ENCODE assay signal across 26 cellular contexts in the genomic region with DNA sequence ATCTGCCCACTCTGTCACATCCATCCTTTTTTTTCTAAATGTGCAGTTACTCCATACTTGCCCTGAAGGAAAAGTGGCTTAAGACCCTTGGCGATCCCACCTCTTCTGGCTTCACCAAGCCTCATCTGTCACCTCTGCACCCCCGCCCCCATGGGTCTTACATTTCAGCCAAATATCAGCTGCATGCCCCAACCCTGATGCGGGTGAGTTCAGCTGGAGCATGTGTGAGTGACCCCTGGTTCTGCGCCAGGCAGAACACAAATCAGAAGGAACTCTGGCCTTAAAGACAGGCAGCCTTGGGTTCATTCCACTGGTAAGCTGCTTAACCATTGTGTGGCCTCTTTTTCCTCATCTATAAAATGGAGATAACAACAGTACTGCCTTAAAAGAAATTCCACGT.
A peak's percentile ranks its signal among the peaks of the same experiment; 100 is the strongest.
DNase-seq lines count a peak whose midpoint lies in the region; ATAC-seq and TF ChIP-seq lines count a peak whose summit lies in the region.
"Had no signal": no experiment of that assay in that cellular context is flagged by ENCODE, and none has a peak within 500 bp of the region (broad histone marks: within the 10 kb centered on the region; RNA-seq: fewer than 3 reads in every experiment).

No MANE protein-coding gene starts in this region.

- intact Hi-C loops in Right ventricle myocardium superior (cut with DNase I) = no loop called here
- intact Hi-C loops in left ventricle myocardium superior (cut with micrococcal nuclease) = no loop called here
- intact Hi-C loops in adrenal gland (cut with DNase I) = no loop called here
- intact Hi-C loops in spleen (cut with DNase I; ENCODE audit: low total_unique reads) = no loop called here

- H3K36me3 ChIP-seq in adrenal gland (replicated peaks in 1 of 2) (no peaks in the 10 kb centered on the region), spleen (no peaks in the 10 kb centered on the region)
- H3K36me3 ChIP-seq: BE2C, BLaER1 had no signal

- H3K36me3 Mint-ChIP-seq in chondrocyte (ENCODE audit: low read depth) = peaks cover 2% of the 10 kb centered on the region
- H3K36me3 Mint-ChIP-seq: CD14-positive monocyte; CD4-positive, alpha-beta memory T cell; CD4-positive, CD25-positive, alpha-beta regulatory T cell; CD8-positive, alpha-beta memory T cell had no signal

- DNase-seq in Right ventricle myocardium superior (peak; percentile 29), left ventricle myocardium superior (no peak), adrenal gland (peak; percentile 63 to 86 (median 71)), chondrocyte (ENCODE audit: low spot score) (peak; percentile 61), left lobe of liver (ENCODE audit: low spot score) (no peak), NCI-H2081 (lab: John Stamatoyannopoulos, UW) (no peak), spleen (no peak)
- DNase-seq: 8988T; ACHN; BE2C; C1 segment of cervical spinal cord; CD4-positive, alpha-beta memory T cell; CD4-positive, CD25-positive, alpha-beta regulatory T cell; CD8-positive, alpha-beta memory T cell; COR-L47; DMS 273 treated with DMSO at 0.1 percent for 48 hours; DMS153; DMS53; DMS79; DND-41; EL; GDM1 had no signal

- H3K9me3 ChIP-seq in adrenal gland (replicated peaks in 1 of 3) (no peaks in the 10 kb centered on the region), spleen (no peaks in the 10 kb centered on the region)
- H3K9me3 ChIP-seq: BE2C, BLaER1 had no signal

- H3K9me3 Mint-ChIP-seq in chondrocyte (ENCODE audit: low read depth) = no peaks in the 10 kb centered on the region
- H3K9me3 Mint-ChIP-seq: CD14-positive monocyte; CD4-positive, CD25-positive, alpha-beta regulatory T cell; CD8-positive, alpha-beta memory T cell had no signal

- no peaks in the 10 kb centered on the region for H3K27me3 Mint-ChIP-seq in chondrocyte (ENCODE audit: low read depth)
- H3K27me3 Mint-ChIP-seq: CD4-positive, alpha-beta memory T cell; CD4-positive, CD25-positive, alpha-beta regulatory T cell had no signal

- no peak for TF ChIP-seq POLR2A in adrenal gland (IDR thresholded peaks at IDR 0.05)
- TF ChIP-seq POLR2A in spleen (IDR thresholded peaks at IDR 0.05) = no peak

- H3K27ac ChIP-seq in adrenal gland (peak overlapping the region in 3 of 5 donors; percentile 39 to 57 (median 49)), spleen (no peak overlapping the region)
- H3K27ac ChIP-seq: BLaER1 had no signal

- H3K4me1 Mint-ChIP-seq in chondrocyte (ENCODE audit: low read depth) = peaks cover 7% of the 10 kb centered on the region
- H3K4me1 Mint-ChIP-seq: CD14-positive monocyte; CD4-positive, alpha-beta memory T cell; CD4-positive, CD25-positive, alpha-beta regulatory T cell; CD8-positive, alpha-beta memory T cell had no signal

- peaks cover 16 to 31% of the 10 kb centered on the region in 2 donors for H3K4me1 ChIP-seq in adrenal gland (replicated peaks in 1 of 2)
- H3K4me1 ChIP-seq in spleen = no peaks in the 10 kb centered on the region
- H3K4me1 ChIP-seq: BE2C, BLaER1 had no signal

- no peaks in the 10 kb centered on the region for H3K27me3 ChIP-seq in adrenal gland
- no peaks in the 10 kb centered on the region for H3K27me3 ChIP-seq in spleen (replicated peaks in 1 of 7)
- H3K27me3 ChIP-seq: BE2C, BLaER1 had no signal

- WGBS in adrenal gland, 4 donors = 38 to 54% (median 49%) methylated on average over 5 of the region's 5 CpGs
- 79 to 90% (median 86%) methylated on average over 5 of the region's 5 CpGs for WGBS in spleen, 5 donors

- H3K4me3 Mint-ChIP-seq in chondrocyte (ENCODE audit: unreplicated experiment) = no peak overlapping the region
- H3K4me3 Mint-ChIP-seq: CD14-positive monocyte; CD4-positive, alpha-beta memory T cell; CD4-positive, CD25-positive, alpha-beta regulatory T cell; CD8-positive, alpha-beta memory T cell had no signal

- no peak for ATAC-seq in Right ventricle myocardium superior (ENCODE audit: poor library complexity)
- no peak for ATAC-seq in left ventricle myocardium superior
- peak; percentile 26 for ATAC-seq in left lobe of liver
- no peak for ATAC-seq in HG02763 (IDR thresholded peaks at IDR 0.05; ENCODE audit: unreplicated experiment)
- ATAC-seq: GM12878 had no signal

- H3K27ac Mint-ChIP-seq in chondrocyte (ENCODE audit: unreplicated experiment) = no peak overlapping the region
- H3K27ac Mint-ChIP-seq: CD14-positive monocyte; CD4-positive, alpha-beta memory T cell; CD4-positive, CD25-positive, alpha-beta regulatory T cell; CD8-positive, alpha-beta memory T cell had no signal

- H3K4me3 ChIP-seq in adrenal gland (no peak overlapping the region), spleen (no peak overlapping the region)
- H3K4me3 ChIP-seq: BLaER1, GM12878 had no signal

- TF ChIP-seq CTCF in adrenal gland (IDR thresholded peaks at IDR 0.05) (no peak), chondrocyte (IDR thresholded peaks at IDR 0.05) (no peak), spleen (IDR thresholded peaks at IDR 0.05 in 8 of 11, conservative IDR thresholded peaks at IDR 0.05 in 3 of 11) (no peak)

Comparison
In these comparisons a context has a peak if more than half of its experiments do, and no peak if none do; other contexts are left out.
1. DNase-seq: peak in Right ventricle myocardium superior (single experiment), adrenal gland (7 of 7) and chondrocyte (single experiment); none in left ventricle myocardium superior (single experiment), left lobe of liver (single experiment), NCI-H2081 (0 of 2) and spleen (single experiment).
2. H3K27ac ChIP-seq: peak in adrenal gland (3 of 5); none in spleen (0 of 8).